ENCODE assay signal across 8 cellular contexts in the genomic region with DNA sequence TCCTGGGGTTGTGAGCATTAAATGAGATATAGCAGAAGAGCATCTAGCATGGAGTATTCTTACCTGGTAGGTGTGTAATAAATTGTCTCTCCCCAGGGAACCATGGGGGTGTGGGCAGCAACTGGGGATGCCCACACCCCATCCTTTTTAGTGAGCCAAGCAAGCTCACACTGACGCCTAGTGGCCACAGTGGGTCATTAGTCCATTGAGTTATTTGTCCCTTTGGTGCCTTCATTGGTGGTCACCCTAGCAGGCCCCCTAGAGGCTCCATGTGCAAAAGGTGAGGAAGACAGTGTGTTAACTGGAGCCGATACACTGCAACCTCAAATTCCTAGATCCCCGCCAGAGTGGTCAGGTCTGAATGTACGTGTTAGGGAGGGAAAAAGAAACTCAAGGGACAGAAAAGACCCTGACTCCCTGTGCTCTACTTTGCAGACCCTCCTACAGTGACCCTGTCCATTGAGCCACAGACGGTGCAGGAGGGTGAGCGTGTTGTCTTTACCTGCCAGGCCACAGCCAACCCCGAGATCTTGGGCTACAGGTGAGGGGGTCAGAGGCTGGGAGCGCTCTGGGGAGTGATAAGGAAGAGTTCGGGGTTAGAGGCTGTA.
DNase-seq lines count a peak whose midpoint lies in the region; ATAC-seq, FAIRE-seq and TF ChIP-seq lines count a peak whose summit lies in the region.

No MANE protein-coding gene starts in this region.

- TF ChIP-seq CTCF in BJ (IDR thresholded peaks at IDR 0.05; ENCODE audit: insufficient read depth, low read depth, low read length) (peak; percentile 91), fibroblast of pulmonary artery (IDR thresholded peaks at IDR 0.05; ENCODE audit: low read length, missing control alignments) (peak; percentile 99), neural crest cell (conservative IDR thresholded peaks at IDR 0.05) (peak; percentile 90)

- peak; percentile 77 for FAIRE-seq in TTC549 (lab: Jason Lieb, UNC)

- H3K36me3 Mint-ChIP-seq in neural crest cell (ENCODE audit: low read depth): peaks cover 14% of the 10 kb centered on the region

- CTCF ChIA-PET in BJ (lab: Yijun Ruan, JAX): interaction anchor here (0.6 to 6.6 kb wide), 19 partner anchors 9 to 124 kb away, joined by 3 to 102 read pairs (median 5); no protein-coding TSS in a partner anchor

- ATAC-seq in GM18511 (IDR thresholded peaks at IDR 0.05; ENCODE audit: unreplicated experiment): peak; percentile 54
- ATAC-seq in HG02852 (IDR thresholded peaks at IDR 0.05; ENCODE audit: unreplicated experiment): no peak
- no peak for ATAC-seq in GM18517 (IDR thresholded peaks at IDR 0.05; ENCODE audit: unreplicated experiment)

- H3K9me3 Mint-ChIP-seq in neural crest cell: no peaks in the 10 kb centered on the region

- DNase-seq in BJ (ENCODE audit: low read depth) (no peak), M059J (ENCODE audit: low read depth) (peak; percentile 73), fibroblast of pulmonary artery (ENCODE audit: low read depth) (peak; percentile 85), neural crest cell (ENCODE audit: low read depth, low spot score) (peak; percentile 73)

- POLR2A ChIA-PET in BJ (lab: Charles Lee): no interaction called here

- no peak overlapping the region for H3K4me3 ChIP-seq in BJ (ENCODE audit: low read depth, low read length)
- H3K4me3 ChIP-seq in fibroblast of pulmonary artery (replicated peaks; ENCODE audit: low read depth, low read length): no peak overlapping the region

- H3K27me3 ChIP-seq in BJ (ENCODE audit: control insufficient read depth, insufficient read depth, low read length): no peaks in the 10 kb centered on the region

- H3K27me3 Mint-ChIP-seq in neural crest cell (ENCODE audit: low read depth): no peaks in the 10 kb centered on the region

- H3K36me3 ChIP-seq in BJ (ENCODE audit: control insufficient read depth, insufficient read depth, low read length): peaks cover 56% of the 10 kb centered on the region

- H3K4me1 Mint-ChIP-seq in neural crest cell: peaks cover 6% of the 10 kb centered on the region

- no peak overlapping the region for H3K27ac Mint-ChIP-seq in neural crest cell (ENCODE audit: unreplicated experiment)

- peak overlapping the region; percentile 3 for H3K4me3 Mint-ChIP-seq in neural crest cell
